ENCODE assay signal across 8 cellular contexts in the genomic region with DNA sequence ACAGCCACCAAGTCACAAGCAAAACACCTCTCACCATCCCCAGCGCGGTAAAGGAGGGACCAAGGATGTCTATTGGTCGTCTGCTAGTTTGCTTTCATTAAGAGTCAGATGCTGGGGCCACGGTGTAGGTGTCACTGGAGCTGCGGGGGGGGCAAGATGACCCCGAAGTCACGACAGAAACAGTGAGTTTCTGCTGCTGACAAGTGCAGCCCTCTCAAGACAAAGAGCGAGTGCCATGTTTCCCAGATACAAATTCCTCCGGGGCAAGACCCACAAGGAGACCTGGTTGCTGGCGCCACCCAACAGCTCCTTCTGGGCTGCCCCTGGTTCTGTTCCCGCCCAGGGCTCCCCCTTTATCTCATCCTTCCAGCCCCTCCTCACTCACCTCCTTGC. TPM values are rescaled to one million over a fixed set of nuclear protein-coding genes. Genes with fewer than 3 reads are reported as not detected.
DNase-seq lines count a peak whose midpoint lies in the region; ATAC-seq, FAIRE-seq and TF ChIP-seq lines count a peak whose summit lies in the region.

No MANE protein-coding gene starts in this region.

- peaks cover 0 to 39% (median 2%) of the 10 kb centered on the region in 3 donors for H3K36me3 Mint-ChIP-seq in naive thymus-derived CD8-positive, alpha-beta T cell

- H3K4me1 ChIP-seq in testis = peaks cover 7% of the 10 kb centered on the region

- H3K27ac ChIP-seq in testis = peak overlapping the region; percentile 80 to 88

- POLR2A ChIA-PET in naive thymus-derived CD8-positive, alpha-beta T cell (lab: Charles Lee) = interaction anchor here (0.5 to 1.8 kb wide), 10 partner anchors 74 to 1647 kb away, joined by 3 to 16 read pairs (median 4); a partner anchor contains a TSS

- ATAC-seq in GM19023 (IDR thresholded peaks at IDR 0.05; ENCODE audit: unreplicated experiment) = peak; percentile 15
- peak; percentile 15 to 34 for ATAC-seq in naive thymus-derived CD8-positive, alpha-beta T cell

- peak overlapping the region; percentile 93 for H3K4me3 ChIP-seq in epithelial cell of proximal tubule (ENCODE audit: low read depth, low read length)
- peak overlapping the region; percentile 92 to 97 for H3K4me3 ChIP-seq in testis

- H3K36me3 ChIP-seq in testis (ENCODE audit: low read depth, missing control alignments) = no peaks in the 10 kb centered on the region

- peak; percentile 32 for DNase-seq in A172 (ENCODE audit: low spot score)
- DNase-seq in HTR-8/SVneo (ENCODE audit: insufficient read length, low spot score) = peak; percentile 28
- peak; percentile 14 to 17 for DNase-seq in activated CD4-positive, alpha-beta T cell treated with anti-CD3 and anti-CD28 coated beads, Interleukin-2, amount 50 U/mL, for 24 hours (ENCODE audit: low read depth in 1 of 2, low spot score in 1 of 2)
- DNase-seq in epithelial cell of proximal tubule (ENCODE audit: low read depth) = no peak
- DNase-seq in naive thymus-derived CD8-positive, alpha-beta T cell = peak in 3 of 10 donors; percentile 16 to 32 (median 27)
- DNase-seq in testis = peak; percentile 47
- no peak for DNase-seq in NCI-H446 treated with DMSO at 0.1 percent for 48 hours (lab: John Stamatoyannopoulos, UW)

- TF ChIP-seq CTCF in epithelial cell of proximal tubule (conservative IDR thresholded peaks at IDR 0.05; ENCODE audit: low read depth, low read length) (no peak), testis (IDR thresholded peaks at IDR 0.05) (no peak)

- no peaks in the 10 kb centered on the region for H3K9me3 Mint-ChIP-seq in naive thymus-derived CD8-positive, alpha-beta T cell

- H3K27ac Mint-ChIP-seq in naive thymus-derived CD8-positive, alpha-beta T cell = peak overlapping the region; percentile 74 to 96 (median 91)

- peaks cover 0 to 1% (median 0%) of the 10 kb centered on the region in 5 donors for H3K27me3 Mint-ChIP-seq in naive thymus-derived CD8-positive, alpha-beta T cell

- WGBS in testis, 2 donors = 1% methylated on average over 11 of the region's 11 CpGs

- TF ChIP-seq POLR2A in testis (IDR thresholded peaks at IDR 0.05) = no peak

- no peaks in the 10 kb centered on the region for H3K27me3 ChIP-seq in testis

- intact Hi-C loops in testis (cut with DNase I; ENCODE audit: low total_unique reads) = no loop called here

- H3K4me3 Mint-ChIP-seq in naive thymus-derived CD8-positive, alpha-beta T cell = peak overlapping the region; percentile 85 to 97 (median 90)

- FAIRE-seq in HTR-8/SVneo (lab: Jason Lieb, UNC) = peak; percentile 28

- H3K4me1 Mint-ChIP-seq in naive thymus-derived CD8-positive, alpha-beta T cell = peaks cover 13 to 44% (median 34%) of the 10 kb centered on the region in 4 donors

- no peaks in the 10 kb centered on the region for H3K9me3 ChIP-seq in testis

RNA-seq across cellular contexts. Expression of a gene that starts 0.7 kb away (rescaled TPM):
- total RNA-seq in A172 (2014; rRNA removed; shearing (Covaris generic)) = 22.1 and 28.1 TPM in 2 replicates
- 15.2 and 16.4 TPM in 2 replicates for total RNA-seq in epithelial cell of proximal tubule
- 10 to 100 TPM; 51.1 to 52.0 TPM for total RNA-seq in naive thymus-derived CD8-positive, alpha-beta T cell
- 10 to 100 TPM in 1 of 3 donors, 1 to 10 TPM in 2; 9.3 to 15.5 (median 9.3) TPM for polyA plus RNA-seq in naive thymus-derived CD8-positive, alpha-beta T cell
- total RNA-seq in testis = 10 to 100 TPM; 37.2 to 37.7 TPM
- polyA plus RNA-seq in testis (ENCODE audit: insufficient read depth, low read depth, low replicate concordance) = 61.6 TPM

RNA-seq across cellular contexts. Expression of a gene that starts 44.4 kb away (rescaled TPM):
- 70.5 and 88.5 TPM in 2 replicates for total RNA-seq in A172 (2014; rRNA removed; shearing (Covaris generic))
- total RNA-seq in epithelial cell of proximal tubule (36.0 and 61.0 TPM in 2 replicates), testis (10 to 100 TPM; 13.1 to 16.1 TPM)
- 10 to 100 TPM; 24.5 to 26.8 TPM for total RNA-seq in naive thymus-derived CD8-positive, alpha-beta T cell
- 10 to 100 TPM; 52.7 to 58.1 (median 55.6) TPM for polyA plus RNA-seq in naive thymus-derived CD8-positive, alpha-beta T cell
- 46.7 TPM for polyA plus RNA-seq in testis (ENCODE audit: insufficient read depth, low read depth, low replicate concordance)

RNA-seq across cellular contexts. Expression of a gene that starts 47.5 kb away (rescaled TPM):
- total RNA-seq in A172 (2014; rRNA removed; shearing (Covaris generic)) = 11.2 and 12.9 TPM in 2 replicates
- 5.9 and 7.1 TPM in 2 replicates for total RNA-seq in epithelial cell of proximal tubule
- 1 to 10 TPM; 5.0 to 5.3 TPM for total RNA-seq in naive thymus-derived CD8-positive, alpha-beta T cell
- polyA plus RNA-seq in naive thymus-derived CD8-positive, alpha-beta T cell = 1 to 10 TPM in 1 of 3 donors, under 1 TPM in 2; 0.33 to 1.5 (median 0.77) TPM
- 10 to 100 TPM; 19.7 to 21.6 TPM for total RNA-seq in testis
- polyA plus RNA-seq in testis (ENCODE audit: insufficient read depth, low read depth, low replicate concordance) = 18.5 TPM

Comparison
In these comparisons a context has a peak if more than half of its experiments do, and no peak if none do; other contexts are left out.
1. DNase-seq: peak in A172 (single experiment), HTR-8/SVneo (single experiment), activated CD4-positive, alpha-beta T cell treated with anti-CD3 and anti-CD28 coated beads, Interleukin-2, amount 50 U/mL, for 24 hours (2 of 2) and testis (single experiment); none in epithelial cell of proximal tubule (single experiment) and NCI-H446 treated with DMSO at 0.1 percent for 48 hours (single experiment).